Comparison of ENCODE assay signal across 8 cellular contexts in the genomic region with DNA sequence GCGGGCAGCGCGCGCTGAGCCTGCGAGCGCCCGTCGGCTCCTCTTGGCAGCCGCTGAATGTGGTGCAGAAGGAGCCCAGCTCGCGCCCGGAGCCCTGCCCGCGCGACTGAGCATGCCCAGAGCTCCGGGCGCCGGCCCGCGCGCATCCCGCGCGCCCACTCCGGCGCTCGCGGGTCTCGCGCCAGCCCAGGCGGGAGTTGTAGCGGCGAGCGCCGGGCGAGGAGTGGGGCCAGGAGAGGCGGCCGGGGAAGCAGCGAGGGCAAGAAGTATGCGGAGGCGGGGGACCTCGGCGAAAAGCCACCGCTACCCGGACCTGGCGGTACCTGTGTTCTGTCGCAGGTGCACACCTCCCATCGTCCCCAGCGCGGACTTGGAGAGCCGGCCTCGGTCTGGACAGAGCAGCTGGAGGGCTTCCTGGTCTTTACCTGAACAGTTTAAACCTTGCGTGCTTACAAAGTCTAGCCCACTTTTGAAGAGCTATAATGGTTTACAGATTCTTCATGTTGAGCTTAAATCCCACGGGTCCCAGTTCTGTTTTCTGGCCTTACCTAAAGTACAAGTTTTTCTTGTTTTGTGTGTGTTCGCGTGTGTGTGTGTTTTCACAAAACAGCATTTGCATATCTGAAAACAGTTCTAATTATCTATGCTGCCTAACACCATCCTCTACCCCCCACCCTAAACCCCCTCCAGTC. TPM values are rescaled to one million over a fixed set of nuclear protein-coding genes. Genes with fewer than 3 reads are reported as not detected.
A peak's percentile ranks its signal among the peaks of the same experiment; 100 is the strongest.
DNase-seq lines count a peak whose midpoint lies in the region; ATAC-seq and TF ChIP-seq lines count a peak whose summit lies in the region.

Gene DDAH1, minus strand, starts transcription at position 61 of the 692 bp plus-strand sequence. CDS start 114 bp downstream, outside the sequence.

- H3K36me3 ChIP-seq in iPS DF 6.9 (ENCODE audit: control insufficient read depth, insufficient read depth, low read length) (no peaks in the 10 kb centered on the region), psoas muscle (ENCODE audit: insufficient read depth in 1 of 2, low read depth in 1 of 2) (no peaks in the 10 kb centered on the region)

- H3K4me3 ChIP-seq in iPS DF 6.9 (ENCODE audit: low read length) (peak within 1 kb of the TSS; percentile 85; the same call in 1 of the 2 replicates), psoas muscle (peak within 1 kb of the TSS; percentile 85)

- H3K27me3 ChIP-seq in iPS DF 6.9 (ENCODE audit: control insufficient read depth, insufficient read depth, low read length) (peaks cover 3% of the 10 kb centered on the region; the same call in 1 of the 2 replicates), psoas muscle (ENCODE audit: insufficient read depth in 3 of 3, low read length in 2 of 3) (no peaks in the 10 kb centered on the region)

- peak within 1 kb of the TSS; percentile 86 to 92 (median 88) for H3K4me3 Mint-ChIP-seq in brain

- WGBS in iPS DF 6.9 (ENCODE audit: insufficient coverage, insufficient read length) = no CpG with 5 or more reads among the region's 56 CpGs
- 3 to 5% (median 3%) methylated on average over 35 to 56 of the region's 56 CpGs for WGBS in psoas muscle, 3 donors

- no peak for TF ChIP-seq POLR2A in GM18505 (IDR thresholded peaks at IDR 0.05; ENCODE audit: borderline replicate concordance, extremely low read depth, insufficient read depth, insufficient read length)

- H3K27me3 Mint-ChIP-seq in brain = peaks cover 15% of the 10 kb centered on the region

- ATAC-seq in GM18505 (IDR thresholded peaks at IDR 0.05; ENCODE audit: unreplicated experiment) = peak; percentile 51
- ATAC-seq in HG03108 (IDR thresholded peaks at IDR 0.05; ENCODE audit: unreplicated experiment) = peak; percentile 42
- ATAC-seq in psoas muscle = peak; percentile 78 to 88 (median 84)

- no peaks in the 10 kb centered on the region for H3K9me3 Mint-ChIP-seq in brain

- no peaks in the 10 kb centered on the region for H3K9me3 ChIP-seq in iPS DF 6.9 (ENCODE audit: control insufficient read depth, insufficient read depth, low read length)
- H3K9me3 ChIP-seq in psoas muscle = no peaks in the 10 kb centered on the region

- DNase-seq in AG20443 (ENCODE audit: low spot score) (peak; percentile 85), NCI-H774 (lab: John Stamatoyannopoulos, UW) (peak; percentile 78), iPS DF 6.9 (ENCODE audit: low read depth, low spot score) (no peak), psoas muscle (peak in 1 of 2 donors; percentile 69), GDM1 (lab: John Stamatoyannopoulos, UW) (no peak)

- H3K4me1 ChIP-seq in iPS DF 6.9 (ENCODE audit: control insufficient read depth, insufficient read depth, low read length) (peaks cover 2% of the 10 kb centered on the region; the same call in 1 of the 2 replicates), psoas muscle (peaks cover 6% of the 10 kb centered on the region)

- no peak for TF ChIP-seq CTCF in brain (conservative IDR thresholded peaks at IDR 0.05)
- no peak for TF ChIP-seq CTCF in psoas muscle (IDR thresholded peaks at IDR 0.05)

- peaks cover 43% of the 10 kb centered on the region for H3K4me1 Mint-ChIP-seq in brain

- peak within 1 kb of the TSS; percentile 20 to 85 (median 70) for H3K27ac Mint-ChIP-seq in brain

- H3K27ac ChIP-seq in iPS DF 6.9 (ENCODE audit: low read length) (no peak within 1 kb of the TSS), psoas muscle (peak within 1 kb of the TSS; percentile 70)

- H3K36me3 Mint-ChIP-seq in brain = no peaks in the 10 kb centered on the region

- intact Hi-C loops in psoas muscle (cut with DNase I) = loop anchor here (10.0 kb wide), 2 partner anchors 120 to 160 kb away; no protein-coding TSS in a partner anchor

RNA-seq across cellular contexts. Expression of gene DDAH1, which starts in this region (rescaled TPM):
- polyA plus RNA-seq in brain (ENCODE audit: insufficient read depth, low read depth, low replicate concordance) (39.2 TPM), psoas muscle (1 to 10 TPM; 2.1 to 4.3 (median 3.2) TPM)
- total RNA-seq in psoas muscle = 10 to 100 TPM in 3 of 4 donors, 1 to 10 TPM in 1; 8.2 to 53.6 (median 28.1) TPM

Comparison
In these comparisons a context has a peak if more than half of its experiments do, and no peak if none do; other contexts are left out.
1. DNase-seq: peak in AG20443 (single experiment) and NCI-H774 (single experiment); none in iPS DF 6.9 (single experiment) and GDM1 (single experiment).
2. Peak in every context shown above with its lines, with median percentiles within 50 percentile points of each other: ATAC-seq.